In genomic region chrX:39907964-39908616, GRCh38 we compare ENCODE assay signal across 1 cellular context.
TF ChIP-seq lines count a peak whose summit lies in the region.

No MANE protein-coding gene starts in this region.

TF ChIP-seq in GM12878, 131 proteins besides CTCF, POLR2A, EP300 and RAD21 (continued from another document):
- no peak for TF ChIP-seq ZNF687 (IDR thresholded peaks at IDR 0.05)
